ENCODE assay signal across 13 cellular contexts in the genomic region with DNA sequence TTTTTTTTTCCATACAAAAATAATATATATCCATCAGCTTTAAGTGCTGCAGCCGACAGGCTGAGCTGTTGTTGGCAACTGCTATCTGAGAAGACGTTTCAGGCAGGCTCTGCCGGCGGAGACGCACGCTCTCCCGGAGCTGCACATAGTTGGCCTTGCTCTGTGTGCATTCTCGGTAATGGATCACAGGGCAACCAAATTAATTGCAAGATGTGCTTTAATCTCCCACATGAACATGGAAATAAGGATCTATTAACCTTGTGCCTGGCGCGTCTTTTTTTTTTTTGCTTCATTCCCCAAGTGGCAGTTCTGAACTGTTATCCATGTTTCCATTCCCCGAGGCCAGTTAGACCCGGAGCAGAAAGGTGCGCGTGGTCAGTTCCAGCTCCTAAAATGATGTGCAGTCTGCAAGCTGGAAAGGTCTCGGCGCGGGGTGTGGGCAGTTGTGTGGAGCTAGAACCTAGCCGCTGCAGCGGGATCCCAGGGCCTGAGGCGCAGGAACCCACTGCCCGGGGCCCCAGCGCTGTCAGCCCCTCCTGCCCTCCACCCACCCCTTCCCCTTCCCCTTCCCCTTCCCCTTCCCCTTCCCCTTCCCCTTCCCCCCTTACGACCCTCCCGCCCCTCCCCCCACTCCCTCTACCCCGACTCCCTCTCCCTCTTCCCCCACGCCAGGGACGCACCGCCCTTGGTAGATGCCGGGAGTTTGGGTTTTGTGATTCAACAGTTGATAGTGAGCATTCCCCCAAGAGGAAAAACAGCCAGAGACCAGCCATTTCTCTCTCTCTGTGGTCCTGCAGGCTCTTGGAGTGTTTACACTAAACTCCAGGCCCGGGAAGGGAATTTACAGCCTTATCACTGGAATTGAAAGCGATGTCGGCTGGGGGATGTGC.
DNase-seq lines count a peak whose midpoint lies in the region; ATAC-seq, FAIRE-seq and TF ChIP-seq lines count a peak whose summit lies in the region.
"Had no signal": no experiment of that assay in that cellular context is flagged by ENCODE, and none has a peak within 500 bp of the region (broad histone marks: within the 10 kb centered on the region; RNA-seq: fewer than 3 reads in every experiment).

No MANE protein-coding gene starts in this region.

- H2BK15ac ChIP-seq in H1 (ENCODE audit: low read length), result no peak overlapping the region

- DNase-seq in DMS79 treated with DMSO at 0.1 percent for 48 hours (lab: John Stamatoyannopoulos, UW), result peak; percentile 1
- DNase-seq in DMS79 (lab: John Stamatoyannopoulos, UW), result no peak
- DNase-seq in H1 (ENCODE audit: low read depth in 1 of 2, low spot score in 2 of 2), result peak in 1 of 2 experiments; percentile 54
- DNase-seq in left lung, result peak; percentile 36 to 74
- DNase-seq in type B pancreatic cell (ENCODE audit: extremely low spot score, unreplicated experiment), result no peak
- no peak for DNase-seq in NCI-H1092 (lab: John Stamatoyannopoulos, UW)
- DNase-seq in natural killer cell, result no peak
- DNase-seq: colonic mucosa, HCEC 1CT had no signal

- H3K4me3 Mint-ChIP-seq in type B pancreatic cell, result peak overlapping the region; percentile 92
- no peak overlapping the region for H3K4me3 Mint-ChIP-seq in natural killer cell

- 14% methylated on average over 23 of the region's 32 CpGs; no CpG with 5 or more reads in 1 of the 2 experiments for WGBS in H1 (ENCODE audit: extremely low coverage in 1 of 2, insufficient coverage in 1 of 2, insufficient read length in 1 of 2, insufficient replicate concordance in 2 of 2, low coverage in 1 of 2, low lambda C conversion rate in 2 of 2, missing lambda C conversion rate in 1 of 2), 2 experiments

- H3K9ac ChIP-seq in H1 (replicated peaks in 1 of 4; ENCODE audit: extremely low read depth in 1 of 4, low read depth in 3 of 4, low read length in 3 of 4), result no peak overlapping the region; a peak in 1 of 7 replicates

- peak overlapping the region; percentile 34 for H3K27ac Mint-ChIP-seq in type B pancreatic cell
- no peak overlapping the region for H3K27ac Mint-ChIP-seq in natural killer cell
- H3K27ac Mint-ChIP-seq: IgD-negative memory B cell had no signal

- peaks cover 0 to 2% (median 0%) of the 10 kb centered on the region in 4 experiments; a peak in 2 of 7 replicates for H3K4me1 ChIP-seq in H1 (replicated peaks in 1 of 4; ENCODE audit: control insufficient read depth in 3 of 4, insufficient read depth in 4 of 4, low read length in 3 of 4)
- H3K4me1 ChIP-seq in left lung, result no peaks in the 10 kb centered on the region
- H3K4me1 ChIP-seq: colonic mucosa, Peyer's patch had no signal

- no peak for TF ChIP-seq EP300 in H1 (IDR thresholded peaks at IDR 0.05; ENCODE audit: borderline replicate concordance in 1 of 2, low read depth in 2 of 2, low read length in 2 of 2)

- no peaks in the 10 kb centered on the region for H3K79me2 ChIP-seq in H1 (ENCODE audit: control insufficient read depth in 1 of 2, insufficient read depth in 2 of 2, low read length in 2 of 2)

- H2BK20ac ChIP-seq in H1 (ENCODE audit: low read length), result no peak overlapping the region

- H3K27me3 Mint-ChIP-seq in type B pancreatic cell, result peaks cover 60% of the 10 kb centered on the region
- peaks cover 24 to 32% of the 10 kb centered on the region in 2 donors for H3K27me3 Mint-ChIP-seq in natural killer cell (ENCODE audit: low read depth in 2 of 2)

- peak overlapping the region; percentile 98 for H2AFZ ChIP-seq in H1 (ENCODE audit: low read length)

- H3K4me2 ChIP-seq in H1 (ENCODE audit: insufficient read depth in 1 of 2, low read depth in 2 of 2, low read length in 2 of 2), result peak overlapping the region; percentile 69 to 76

- no peak for TF ChIP-seq CTCF in H1 (IDR thresholded peaks at IDR 0.05; ENCODE audit: control extremely low read depth in 1 of 3, insufficient read depth in 1 of 3, low read depth in 1 of 3, low read length in 3 of 3)
- no peak for TF ChIP-seq CTCF in left lung (IDR thresholded peaks at IDR 0.05)
- no peak for TF ChIP-seq CTCF in type B pancreatic cell (conservative IDR thresholded peaks at IDR 0.05)
- TF ChIP-seq CTCF in natural killer cell (IDR thresholded peaks at IDR 0.05), result no peak

- no peak overlapping the region for H4K5ac ChIP-seq in H1 (ENCODE audit: insufficient read length, low read depth, low read length)

- POLR2A ChIA-PET in H1 (lab: Charles Lee; ENCODE audit: partially characterized antibody), result no interaction called here

- no peak overlapping the region for H3K14ac ChIP-seq in H1 (ENCODE audit: insufficient read length)

- intact Hi-C loops in left lung (cut with DNase I), result no loop called here
- intact Hi-C loops in natural killer cell (cut with micrococcal nuclease), result no loop called here

- 0 out of 2 replicates have a peak overlapping the region, but pooled peaks have one; percentile 38 for H3K18ac ChIP-seq in H1 (ENCODE audit: extremely low read depth, low read length)

- H3K4me3 ChIP-seq in H1 (ENCODE audit: extremely low read depth in 1 of 4, insufficient read depth in 2 of 4, low read depth in 3 of 4, low read length in 4 of 4), result peak overlapping the region; percentile 46 to 72 (median 58)
- H3K4me3 ChIP-seq in left lung, result no peak overlapping the region
- H3K4me3 ChIP-seq: colonic mucosa had no signal

- H2BK12ac ChIP-seq in H1 (ENCODE audit: low read depth, low read length), result peak overlapping the region; percentile 5; the same call in 1 of the 2 replicates

- H4K8ac ChIP-seq in H1 (ENCODE audit: extremely low read depth, insufficient read depth, low read length), result no peak overlapping the region

- H3K4me1 Mint-ChIP-seq in type B pancreatic cell (ENCODE audit: unreplicated experiment) (peaks cover 17% of the 10 kb centered on the region), natural killer cell (no peaks in the 10 kb centered on the region)
- H3K4me1 Mint-ChIP-seq: IgD-negative memory B cell had no signal

- no peak overlapping the region for H3K4ac ChIP-seq in H1 (replicated peaks; ENCODE audit: insufficient read length, low read depth, low read length)

- no peaks in the 10 kb centered on the region for H3K36me3 Mint-ChIP-seq in type B pancreatic cell
- no peaks in the 10 kb centered on the region for H3K36me3 Mint-ChIP-seq in natural killer cell
- H3K36me3 Mint-ChIP-seq: IgD-negative memory B cell had no signal

- no peaks in the 10 kb centered on the region for H3K79me1 ChIP-seq in H1 (ENCODE audit: low read depth, low read length)

- peaks cover 7% of the 10 kb centered on the region for H3K23me2 ChIP-seq in H1 (ENCODE audit: low read depth, low read length)

- H3K56ac ChIP-seq in H1 (replicated peaks; ENCODE audit: insufficient read length, low read depth, low read length), result no peak overlapping the region

- TF ChIP-seq POLR2A in H1 (IDR thresholded peaks at IDR 0.05; ENCODE audit: control extremely low read depth in 1 of 2, low read depth in 2 of 2, low read length in 2 of 2), result no peak

- H3K9me3 ChIP-seq in H1 (ENCODE audit: insufficient read depth in 2 of 2, low read depth in 1 of 2, low read length in 1 of 2), result no peaks in the 10 kb centered on the region
- no peaks in the 10 kb centered on the region for H3K9me3 ChIP-seq in left lung
- H3K9me3 ChIP-seq: colonic mucosa, Peyer's patch had no signal

- no peak overlapping the region for H2BK5ac ChIP-seq in H1 (ENCODE audit: low read depth, low read length)

- H3K9me3 Mint-ChIP-seq in type B pancreatic cell, result no peaks in the 10 kb centered on the region
- no peaks in the 10 kb centered on the region for H3K9me3 Mint-ChIP-seq in natural killer cell
- H3K9me3 Mint-ChIP-seq: IgD-negative memory B cell had no signal

- no peaks in the 10 kb centered on the region for H3K36me3 ChIP-seq in H1 (ENCODE audit: control insufficient read depth in 2 of 4, insufficient read depth in 4 of 4, low read length in 3 of 4)
- no peaks in the 10 kb centered on the region for H3K36me3 ChIP-seq in left lung
- H3K36me3 ChIP-seq: colonic mucosa, Peyer's patch had no signal

- no peak overlapping the region for H2AK5ac ChIP-seq in H1 (ENCODE audit: low read depth, low read length)

- CTCF ChIA-PET in H1 (lab: Charles Lee; ENCODE audit: partially characterized antibody), result interaction anchor here (0.7 to 1.0 kb wide), 5 partner anchors 136 to 254 kb away, joined by 3 to 4 read pairs (median 3); no protein-coding TSS in a partner anchor

- ATAC-seq in left lung (peak; percentile 67), GM19455 (IDR thresholded peaks at IDR 0.05; ENCODE audit: unreplicated experiment) (no peak), natural killer cell (no peak)

- H2BK120ac ChIP-seq in H1 (replicated peaks; ENCODE audit: low read depth, low read length), result no peak overlapping the region

- H3K23ac ChIP-seq in H1 (ENCODE audit: insufficient read length), result no peak overlapping the region

- no peak for TF ChIP-seq RAD21 in H1 (IDR thresholded peaks at IDR 0.05 in 1 of 2, conservative IDR thresholded peaks at IDR 0.05 in 1 of 2; ENCODE audit: low read depth in 2 of 2, low read length in 2 of 2)

- no peak overlapping the region for H3K27ac ChIP-seq in H1 (ENCODE audit: low read depth, low read length)
- peak overlapping the region in 1 of 2 donors; percentile 49 for H3K27ac ChIP-seq in left lung
- H3K27ac ChIP-seq: 22Rv1, colonic mucosa, Peyer's patch had no signal

- no peak overlapping the region for H4K91ac ChIP-seq in H1 (replicated peaks; ENCODE audit: insufficient read length, low read length)

- peak; percentile 42 for FAIRE-seq in H1 (lab: Jason Lieb, UNC)

- no peaks in the 10 kb centered on the region for H4K20me1 ChIP-seq in H1 (replicated peaks in 1 of 2; ENCODE audit: control insufficient read depth in 1 of 2, insufficient read depth in 2 of 2, low read length in 2 of 2)

- no peaks in the 10 kb centered on the region; a peak in 3 of 7 replicates for H3K27me3 ChIP-seq in H1 (replicated peaks in 1 of 4; ENCODE audit: control insufficient read depth in 3 of 4, extremely low read depth in 1 of 4, insufficient read depth in 3 of 4, low read length in 3 of 4)
- peaks cover 0 to 19% of the 10 kb centered on the region in 2 donors for H3K27me3 ChIP-seq in left lung
- H3K27me3 ChIP-seq: colonic mucosa, Peyer's patch had no signal

TF ChIP-seq in H1, 55 proteins besides CTCF, POLR2A, EP300 and RAD21:
- TF ChIP-seq KDM4A (IDR thresholded peaks at IDR 0.05; ENCODE audit: low read depth, low read length, severe bottlenecking) (peak; percentile 60), SUZ12 (IDR thresholded peaks at IDR 0.05; ENCODE audit: low read length) (0 out of 2 replicates have a peak, but pooled peaks have one; percentile 32), EGR1 (IDR thresholded peaks at IDR 0.05; ENCODE audit: borderline replicate concordance, low read depth, low read length) (0 out of 2 replicates have a peak, but pooled peaks have one; percentile 27), SIX5 (IDR thresholded peaks at IDR 0.05; ENCODE audit: low read depth, low read length) (no peak), ASH2L (IDR thresholded peaks at IDR 0.05; ENCODE audit: low read length) (peak; percentile 70)
- TF ChIP-seq, protein P1, sequence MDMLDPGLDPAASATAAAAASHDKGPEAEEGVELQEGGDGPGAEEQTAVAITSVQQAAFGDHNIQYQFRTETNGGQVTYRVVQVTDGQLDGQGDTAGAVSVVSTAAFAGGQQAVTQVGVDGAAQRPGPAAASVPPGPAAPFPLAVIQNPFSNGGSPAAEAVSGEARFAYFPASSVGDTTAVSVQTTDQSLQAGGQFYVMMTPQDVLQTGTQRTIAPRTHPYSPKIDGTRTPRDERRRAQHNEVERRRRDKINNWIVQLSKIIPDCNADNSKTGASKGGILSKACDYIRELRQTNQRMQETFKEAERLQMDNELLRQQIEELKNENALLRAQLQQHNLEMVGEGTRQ (IDR thresholded peaks at IDR 0.05; ENCODE audit: low read length), result no peak
TF ChIP-seq in H1: peak in this region for 4.

Comparison
In these comparisons a context has a peak if more than half of its experiments do, and no peak if none do; other contexts are left out.
1. DNase-seq: peak in DMS79 treated with DMSO at 0.1 percent for 48 hours (single experiment) and left lung (2 of 2); none in DMS79 (single experiment), type B pancreatic cell (single experiment), NCI-H1092 (single experiment) and natural killer cell (single experiment).
2. H3K4me3 ChIP-seq: peak in H1 (4 of 4); none in left lung (0 of 2).